In genomic region chr12:121467638-121468403, GRCh38 we compare ENCODE assay signal across 8 cellular contexts.
DNase-seq lines count a peak whose midpoint lies in the region; ATAC-seq and TF ChIP-seq lines count a peak whose summit lies in the region.

No MANE protein-coding gene starts in this region.

- H3K9me2 ChIP-seq in Karpas-422 (replicated peaks; ENCODE audit: insufficient read depth, low read length): no peaks in the 10 kb centered on the region

- peaks cover 17% of the 10 kb centered on the region for H4K20me1 ChIP-seq in Karpas-422 (ENCODE audit: insufficient read depth, low read depth, low read length)

- peaks cover 29% of the 10 kb centered on the region for H3K4me1 ChIP-seq in Karpas-422 (ENCODE audit: low read length)
- peaks cover 35% of the 10 kb centered on the region for H3K4me1 ChIP-seq in lower lobe of right lung
- H3K4me1 ChIP-seq in transverse colon: peaks cover 0 to 24% (median 19%) of the 10 kb centered on the region in 4 donors

- TF ChIP-seq CTCF in AG04449 (IDR thresholded peaks at IDR 0.05; ENCODE audit: insufficient read depth, low read length, missing control alignments): no peak
- no peak for TF ChIP-seq CTCF in cardiac fibroblast (IDR thresholded peaks at IDR 0.05; ENCODE audit: low read depth, low read length)
- no peak for TF ChIP-seq CTCF in lower lobe of right lung (IDR thresholded peaks at IDR 0.05)
- TF ChIP-seq CTCF in transverse colon (IDR thresholded peaks at IDR 0.05): no peak

- H3K27me3 ChIP-seq in Karpas-422 (ENCODE audit: low read length) (no peaks in the 10 kb centered on the region), lower lobe of right lung (ENCODE audit: low read depth) (no peaks in the 10 kb centered on the region), transverse colon (no peaks in the 10 kb centered on the region)

- intact Hi-C loops in lower lobe of right lung (cut with DNase I): no loop called here
- intact Hi-C loops in transverse colon (cut with DNase I; ENCODE audit: low total_unique reads): no loop called here

- WGBS in transverse colon (ENCODE audit: low coverage in 1 of 2), 2 donors: 3 to 11% methylated on average over 19 to 36 of the region's 48 CpGs

- H3K4me2 ChIP-seq in Karpas-422 (ENCODE audit: low read depth, low read length, poor library complexity, severe bottlenecking): peak overlapping the region; percentile 91

- H3K9me3 ChIP-seq in Karpas-422 (ENCODE audit: low read length): no peaks in the 10 kb centered on the region
- no peaks in the 10 kb centered on the region for H3K9me3 ChIP-seq in lower lobe of right lung
- no peaks in the 10 kb centered on the region for H3K9me3 ChIP-seq in transverse colon

- no peak for DNase-seq in AG04449 (ENCODE audit: low read depth, low spot score)
- peak; percentile 49 for DNase-seq in Karpas-422
- peak in 1 of 2 donors; percentile 26 for DNase-seq in cardiac fibroblast (ENCODE audit: low read depth in 2 of 2)
- DNase-seq in lower lobe of right lung: no peak
- DNase-seq in transverse colon: peak; percentile 38
- no peak for DNase-seq in NCI-H2107 (lab: John Stamatoyannopoulos, UW)
- no peak for DNase-seq in GM19240 (ENCODE audit: insufficient read length, low spot score)

- CTCF ChIA-PET in AG04449 (lab: Yijun Ruan, JAX): interaction anchor here (0.8 to 3.3 kb wide), 5 partner anchors 10 to 40 kb away, joined by 3 to 17 read pairs (median 4); no protein-coding TSS in a partner anchor

- no peak overlapping the region; the same call in 1 of the 2 replicates for H2AFZ ChIP-seq in Karpas-422 (ENCODE audit: low read length)

- POLR2A ChIA-PET in AG04449 (lab: Yijun Ruan, JAX): interaction anchor here (0.7 to 0.9 kb wide), 2 partner anchors 45 to 117 kb away, joined by 3 read pairs; no protein-coding TSS in a partner anchor

- no peak overlapping the region for H3K27ac ChIP-seq in Karpas-422 (ENCODE audit: low read length)
- H3K27ac ChIP-seq in lower lobe of right lung: peak overlapping the region; percentile 67
- peak overlapping the region; percentile 56 to 93 (median 83) for H3K27ac ChIP-seq in transverse colon

- no peak for TF ChIP-seq POLR2A in transverse colon (IDR thresholded peaks at IDR 0.05)

- ATAC-seq in GM18498 (IDR thresholded peaks at IDR 0.05; ENCODE audit: unreplicated experiment): peak; percentile 8
- ATAC-seq in lower lobe of right lung: peak; percentile 4 to 35

- in situ Hi-C loops in transverse colon (cut with MboI; ENCODE audit: low pct_ligation_motif_present in 1 of 4, low pct_unique_long_range_greater_than_20kb in 1 of 4, low sequenced_read_pairs in 3 of 4): no loop called here

- H3K36me3 ChIP-seq in Karpas-422 (ENCODE audit: insufficient read depth, low read length) (peaks cover 8% of the 10 kb centered on the region; the same call in 1 of the 2 replicates), lower lobe of right lung (no peaks in the 10 kb centered on the region), transverse colon (no peaks in the 10 kb centered on the region)

- no peak for TF ChIP-seq EP300 in transverse colon (IDR thresholded peaks at IDR 0.05; ENCODE audit: low read depth)

- H3K9ac ChIP-seq in Karpas-422 (ENCODE audit: low read length): peak overlapping the region; percentile 76

- H3K4me3 ChIP-seq in AG04449 (ENCODE audit: low read depth, low read length) (peak overlapping the region; percentile 56), Karpas-422 (ENCODE audit: low read length) (peak overlapping the region; percentile 79), cardiac fibroblast (replicated peaks in 1 of 2; ENCODE audit: low read depth in 2 of 2, low read length in 2 of 2) (peak overlapping the region; percentile 40 to 53), lower lobe of right lung (peak overlapping the region; percentile 65), transverse colon (peak overlapping the region; percentile 41 to 74 (median 56))

- peaks cover 36% of the 10 kb centered on the region for H3K79me2 ChIP-seq in Karpas-422 (ENCODE audit: low read length)

Comparison
In these comparisons a context has a peak if more than half of its experiments do, and no peak if none do; other contexts are left out.
1. DNase-seq: peak in Karpas-422 (single experiment) and transverse colon (single experiment); none in AG04449 (single experiment), lower lobe of right lung (single experiment), NCI-H2107 (single experiment) and GM19240 (single experiment).
2. Peak in every context shown above with its lines, with median percentiles within 50 percentile points of each other: H3K4me3 ChIP-seq.